ENCODE assay signal across 8 cellular contexts in the genomic region with DNA sequence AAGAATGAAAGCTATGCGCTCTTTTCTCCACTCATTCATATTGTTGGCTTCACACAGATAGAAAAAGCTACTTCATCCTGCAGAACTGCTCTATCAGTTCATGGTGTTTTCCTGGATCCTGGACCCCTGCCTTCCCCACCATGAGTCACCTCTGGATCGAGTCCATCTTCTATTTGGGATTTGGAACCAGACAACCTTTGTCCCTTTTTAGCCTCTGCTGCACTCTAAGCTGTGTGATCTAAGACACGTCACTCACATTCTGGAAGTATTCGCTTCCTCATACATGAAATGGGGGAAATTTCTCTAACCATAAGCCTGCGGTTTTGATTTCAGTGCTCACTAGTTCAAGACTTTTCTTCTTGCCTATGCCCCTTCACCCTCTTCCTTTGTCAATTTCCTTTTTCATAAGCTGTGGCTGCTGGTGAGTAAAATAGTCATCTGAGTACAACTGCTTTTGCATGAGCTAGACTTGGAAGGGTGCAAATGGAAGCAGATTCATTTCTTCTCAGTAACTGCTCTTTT. TPM values are rescaled to one million over a fixed set of nuclear protein-coding genes. Genes with fewer than 3 reads are reported as not detected.
A peak's percentile ranks its signal among the peaks of the same experiment; 100 is the strongest.
DNase-seq lines count a peak whose midpoint lies in the region; ATAC-seq and TF ChIP-seq lines count a peak whose summit lies in the region.

No MANE protein-coding gene starts in this region.

- H3K27ac Mint-ChIP-seq in Calu3 (ENCODE audit: unreplicated experiment) = peak overlapping the region; percentile 65
- peak overlapping the region; percentile 21 for H3K27ac Mint-ChIP-seq in stimulated activated memory B cell treated with anti-CD40 and anti-IgM and Interleukin-4, amounts not matched to agents 10 μg/mL and 1 μg/mL and 100 μg/mL, for 72 hours

- no peaks in the 10 kb centered on the region for H3K9me3 Mint-ChIP-seq in Calu3 (ENCODE audit: low read depth, unreplicated experiment)
- H3K9me3 Mint-ChIP-seq in stimulated activated memory B cell treated with anti-CD40 and anti-IgM and Interleukin-4, amounts not matched to agents 10 μg/mL and 1 μg/mL and 100 μg/mL, for 72 hours = no peaks in the 10 kb centered on the region

- no peaks in the 10 kb centered on the region for H3K27me3 Mint-ChIP-seq in Calu3 (ENCODE audit: unreplicated experiment)
- no peaks in the 10 kb centered on the region for H3K27me3 Mint-ChIP-seq in stimulated activated memory B cell treated with anti-CD40 and anti-IgM and Interleukin-4, amounts not matched to agents 10 μg/mL and 1 μg/mL and 100 μg/mL, for 72 hours

- peaks cover 22% of the 10 kb centered on the region for H3K4me1 Mint-ChIP-seq in Calu3 (ENCODE audit: low read depth, unreplicated experiment)
- H3K4me1 Mint-ChIP-seq in stimulated activated memory B cell treated with anti-CD40 and anti-IgM and Interleukin-4, amounts not matched to agents 10 μg/mL and 1 μg/mL and 100 μg/mL, for 72 hours = peaks cover 36% of the 10 kb centered on the region

- ATAC-seq in GM19455 (IDR thresholded peaks at IDR 0.05; ENCODE audit: unreplicated experiment) = peak; percentile 82
- peak; percentile 98 for ATAC-seq in HG03378 (IDR thresholded peaks at IDR 0.05; ENCODE audit: unreplicated experiment)
- ATAC-seq in Right ventricle myocardium superior (ENCODE audit: poor library complexity) = peak; percentile 85
- peak; percentile 96 for ATAC-seq in stimulated activated memory B cell treated with anti-CD40 and anti-IgM and Interleukin-4, amounts not matched to agents 10 μg/mL and 1 μg/mL and 100 μg/mL, for 72 hours

- intact Hi-C loops in Calu3 (cut with micrococcal nuclease; ENCODE audit: unreplicated experiment) (loop anchor here (10.0 kb wide), 2 partner anchors 96 to 136 kb away; no protein-coding TSS in a partner anchor), Right ventricle myocardium superior (cut with DNase I) (no loop called here)

- BruUV-seq in Calu3 (replicated peaks; lab: Mats Ljungman, UMichigan) = no TSS peak

- H3K4me3 Mint-ChIP-seq in Calu3 (ENCODE audit: low read depth, unreplicated experiment) = no peak overlapping the region
- H3K4me3 Mint-ChIP-seq in stimulated activated memory B cell treated with anti-CD40 and anti-IgM and Interleukin-4, amounts not matched to agents 10 μg/mL and 1 μg/mL and 100 μg/mL, for 72 hours = peak overlapping the region; percentile 17

- TF ChIP-seq CTCF in Calu3 (IDR thresholded peaks at IDR 0.05; ENCODE audit: unreplicated experiment) = no peak

- CTCF ChIA-PET in Calu3 (lab: Charles Lee) = interaction anchor here (0.8 to 1.6 kb wide), 6 partner anchors 10 to 53 kb away, joined by 3 to 9 read pairs (median 5); no protein-coding TSS in a partner anchor

- peak; percentile 38 for DNase-seq in Calu3
- peak; percentile 16 for DNase-seq in UCSD-AML1 (lab: John Stamatoyannopoulos, UW; ENCODE audit: unreplicated experiment)
- no peak for DNase-seq in Right ventricle myocardium superior
- no peak for DNase-seq in NK-92 (lab: John Stamatoyannopoulos, UW; ENCODE audit: unreplicated experiment)
- DNase-seq in middle frontal gyrus (ENCODE audit: extremely low spot score, low spot score) = no peak

- H3K36me3 Mint-ChIP-seq in Calu3 (ENCODE audit: insufficient read depth, unreplicated experiment) = peaks cover 5% of the 10 kb centered on the region
- peaks cover 10% of the 10 kb centered on the region for H3K36me3 Mint-ChIP-seq in stimulated activated memory B cell treated with anti-CD40 and anti-IgM and Interleukin-4, amounts not matched to agents 10 μg/mL and 1 μg/mL and 100 μg/mL, for 72 hours

RNA-seq across cellular contexts. Expression of gene DEGS1, which starts 14.1 kb away (rescaled TPM):
- total RNA-seq in Calu3 (2022) (58.1 and 72.5 TPM in 2 replicates), Right ventricle myocardium superior (56.9 TPM)

RNA-seq across cellular contexts. Expression of gene FBXO28, which starts 55.0 kb away (rescaled TPM):
- 100 and 101 TPM in 2 replicates for total RNA-seq in Calu3 (2022)
- 18.6 TPM for total RNA-seq in Right ventricle myocardium superior

Comparison
In these comparisons a context has a peak if more than half of its experiments do, and no peak if none do; other contexts are left out.
1. DNase-seq: peak in Calu3 (single experiment) and UCSD-AML1 (single experiment); none in Right ventricle myocardium superior (single experiment), NK-92 (single experiment) and middle frontal gyrus (single experiment).
2. Peak in every context shown above with its lines, with median percentiles within 50 percentile points of each other: ATAC-seq.